1 cellular context compared by ENCODE assay signal in the genomic region with DNA sequence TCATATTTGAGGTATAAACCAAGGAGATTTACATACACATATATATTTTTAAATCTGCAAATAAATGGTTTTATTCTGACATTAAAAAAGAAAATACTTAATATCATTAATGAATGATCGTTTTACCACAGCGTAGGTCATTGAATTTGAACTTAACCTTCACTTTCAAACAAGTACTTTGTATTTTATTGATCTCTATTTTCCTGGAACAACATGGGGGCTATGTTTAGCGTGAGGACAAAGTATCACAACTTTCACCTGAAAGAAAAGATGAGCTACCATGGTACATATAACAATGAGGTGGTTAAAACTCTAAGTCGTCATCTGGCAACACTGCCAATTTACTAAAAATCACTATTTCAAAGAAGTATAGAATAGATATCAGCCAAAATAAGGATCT.
TF ChIP-seq lines count a peak whose summit lies in the region.

No MANE protein-coding gene starts in this region.

TF ChIP-seq in HepG2, 621 proteins besides CTCF, POLR2A, EP300 and RAD21:
- TF ChIP-seq BCL6 (CRISPR knock-in tag; IDR thresholded peaks at IDR 0.05) (peak; percentile 62; the same call in 1 of the 2 replicates), RARA (CRISPR knock-in tag; IDR thresholded peaks at IDR 0.05) (peak; percentile 17; the same call in 1 of the 2 replicates), TBL1XR1 (IDR thresholded peaks at IDR 0.05; ENCODE audit: borderline replicate concordance, low read length, partially characterized antibody) (peak; percentile 60)
- TF ChIP-seq, protein P1, sequence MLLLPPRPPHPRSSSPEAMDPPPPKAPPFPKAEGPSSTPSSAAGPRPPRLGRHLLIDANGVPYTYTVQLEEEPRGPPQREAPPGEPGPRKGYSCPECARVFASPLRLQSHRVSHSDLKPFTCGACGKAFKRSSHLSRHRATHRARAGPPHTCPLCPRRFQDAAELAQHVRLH (CRISPR knock-in tag; IDR thresholded peaks at IDR 0.05; ENCODE audit: borderline replicate concordance, low read depth), result no peak
